In genomic region chr14:105686462-105687170, GRCh38 we compare ENCODE assay signal across 8 cellular contexts.
DNase-seq lines count a peak whose midpoint lies in the region; ATAC-seq, FAIRE-seq and TF ChIP-seq lines count a peak whose summit lies in the region.
"Not testable (repeated sequence)": the region's sequence is repeated elsewhere in the genome, so short reads cannot be mapped to it uniquely, and the experiment has no call there.

No MANE protein-coding gene starts in this region.

- H3K9ac ChIP-seq in GM12878 (ENCODE audit: control insufficient read depth, insufficient read depth, low read length) = not testable (repeated sequence)

- POLR2A ChIA-PET in A549 (lab: Yijun Ruan, JAX); Panc1 (lab: Charles Lee); GM12878 (lab: Charles Lee): not testable (repeated sequence)

- not testable (repeated sequence) for H3K36me3 ChIP-seq in Panc1 (ENCODE audit: control insufficient read depth, insufficient read depth, low read length); GM12878 (ENCODE audit: control insufficient read depth in 2 of 2, insufficient read depth in 2 of 2, low read length in 1 of 2); mucosa of descending colon (ENCODE audit: low read depth)

- peaks cover 34% of the 10 kb centered on the region for H3K79me2 ChIP-seq in GM12878 (ENCODE audit: control insufficient read depth, insufficient read depth, low read length)

- in situ Hi-C loops in GM18951 (cut with MboI; ENCODE audit: low sequenced_read_pairs, unreplicated experiment); Panc1 (cut with HindIII; ENCODE audit: low pct_unique_long_range_greater_than_20kb, low sequenced_read_pairs); GM12878 (cut with MboI): not testable (repeated sequence)

- not testable (repeated sequence) for DNase-seq in A549 (ENCODE audit: low read depth in 1 of 2, low spot score in 1 of 2); Panc1 (ENCODE audit: low read depth, low spot score); GM12878 (ENCODE audit: low read depth, low spot score); mucosa of descending colon

- H3K4me2 ChIP-seq in A549; GM12878 (ENCODE audit: control insufficient read depth, insufficient read depth): not testable (repeated sequence)

- not testable (repeated sequence) for H3K4me3 ChIP-seq in A549; Panc1 (ENCODE audit: low read depth in 2 of 2, low read length in 2 of 2); GM12878; mucosa of descending colon

- intact Hi-C loops in Panc1 (cut with micrococcal nuclease; ENCODE audit: unreplicated experiment) (loop anchor here (5.0 kb wide), 1 partner anchor 119 kb away; no protein-coding TSS in a partner anchor), GM12878 (cut with micrococcal nuclease; ENCODE audit: unreplicated experiment) (loop anchor here (5.0 kb wide), 1 partner anchor 119 kb away; no protein-coding TSS in a partner anchor), mucosa of descending colon (cut with DNase I, micrococcal nuclease) (loop anchor here in 1 of 2 donors (10.0 kb wide), 1 partner anchor 258 kb away; no protein-coding TSS in a partner anchor)

- TF ChIP-seq EP300 in A549 (IDR thresholded peaks at IDR 0.05); GM12878 (IDR thresholded peaks at IDR 0.05; ENCODE audit: borderline replicate concordance in 1 of 2, control insufficient read depth in 1 of 2, low read depth in 2 of 2, low read length in 2 of 2): not testable (repeated sequence)

- not testable (repeated sequence) for TF ChIP-seq RAD21 in A549 (conservative IDR thresholded peaks at IDR 0.05 in 1 of 2, IDR thresholded peaks at IDR 0.05 in 1 of 2); GM12878 (IDR thresholded peaks at IDR 0.05; ENCODE audit: insufficient read depth, low read depth, low read length)

- not testable (repeated sequence) for H3K4me1 ChIP-seq in A549; Panc1 (ENCODE audit: control insufficient read depth, insufficient read depth, low read length); mucosa of descending colon (ENCODE audit: low read depth)
- H3K4me1 ChIP-seq in GM12878 (ENCODE audit: control insufficient read depth, insufficient read depth, low read length) = peaks cover 68% of the 10 kb centered on the region

- BruUV-seq in Panc1 (replicated peaks; lab: Mats Ljungman, UMichigan) = not testable (repeated sequence)
- TSS peak; percentile 68 for BruUV-seq in GM12878 (replicated peaks; lab: Mats Ljungman, UMichigan)

- CTCF ChIA-PET in A549 (lab: Yijun Ruan, JAX); Panc1 (lab: Charles Lee): not testable (repeated sequence)
- CTCF ChIA-PET in GM12878 (lab: Yijun Ruan, JAX) = interaction anchor here (0.7 kb wide), 1 partner anchor 593 kb away, joined by 3 read pairs; no protein-coding TSS in a partner anchor

- ATAC-seq in A549 = peak; percentile 48 to 54
- peak; percentile 10 for ATAC-seq in GM21737 (IDR thresholded peaks at IDR 0.05; ENCODE audit: unreplicated experiment)
- peak; percentile 20 for ATAC-seq in HG02870 (IDR thresholded peaks at IDR 0.05; ENCODE audit: unreplicated experiment)
- ATAC-seq in HG03280 (IDR thresholded peaks at IDR 0.05; ENCODE audit: unreplicated experiment) = peak; percentile 16
- ATAC-seq in Panc1 = 0 out of 2 replicates have a peak, but pooled peaks have one; percentile 55
- ATAC-seq in GM12878 = peak; percentile 60
- ATAC-seq in mucosa of descending colon = peak; percentile 37

- not testable (repeated sequence) for FAIRE-seq in A549 (lab: Jason Lieb, UNC); GM12878 (lab: Jason Lieb, UNC)

- not testable (repeated sequence) for H3K27me3 ChIP-seq in Panc1 (ENCODE audit: control insufficient read depth, insufficient read depth, low read length); GM12878 (replicated peaks in 1 of 2; ENCODE audit: control insufficient read depth in 2 of 2, insufficient read depth in 2 of 2, low read length in 1 of 2)

- not testable (repeated sequence) for TF ChIP-seq POLR2A in A549 (IDR thresholded peaks at IDR 0.05; ENCODE audit: low read length); GM12878 (IDR thresholded peaks at IDR 0.05; ENCODE audit: low read depth, low read length)
- TF ChIP-seq POLR2A in GM18951 (IDR thresholded peaks at IDR 0.05; ENCODE audit: extremely low read depth, insufficient read depth, insufficient read length) = peak; percentile 8

- TF ChIP-seq CTCF in A549 (IDR thresholded peaks at IDR 0.05); Panc1 (IDR thresholded peaks at IDR 0.05); GM12878 (IDR thresholded peaks at IDR 0.05 in 2 of 3, conservative IDR thresholded peaks at IDR 0.05 in 1 of 3; ENCODE audit: control insufficient read depth in 2 of 3, extremely low read depth in 1 of 3, insufficient read depth in 1 of 3, low read depth in 3 of 3, low read length in 3 of 3); mucosa of descending colon (IDR thresholded peaks at IDR 0.05): not testable (repeated sequence)

- 65% methylated on average over 9 of the region's 34 CpGs for WGBS in A549 (ENCODE audit: missing lambda C conversion rate)
- 49% methylated on average over 25 of the region's 34 CpGs for WGBS in GM12878 (ENCODE audit: insufficient coverage, insufficient replicate concordance, low lambda C conversion rate, missing lambda C conversion rate)

- H2AFZ ChIP-seq in GM12878 (ENCODE audit: control insufficient read depth, low read depth, low read length) = not testable (repeated sequence)

- SMC1A ChIA-PET in GM12878 (lab: Charles Lee; ENCODE audit: uncharacterized antibody, unreplicated experiment) = not testable (repeated sequence)

- not testable (repeated sequence) for H3K9me3 ChIP-seq in A549; Panc1 (ENCODE audit: control insufficient read depth, insufficient read depth, low read depth, low read length); GM12878 (replicated peaks; ENCODE audit: control insufficient read depth, insufficient read depth, low read length); mucosa of descending colon

- not testable (repeated sequence) for H3K27ac ChIP-seq in A549; Panc1 (ENCODE audit: low read length)
- H3K27ac ChIP-seq in GM12878 (ENCODE audit: control insufficient read depth, insufficient read depth) = peak overlapping the region; percentile 77

- RAD21 ChIA-PET in GM12878 (lab: Charles Lee; ENCODE audit: unreplicated experiment) = not testable (repeated sequence)

- H4K20me1 ChIP-seq in GM12878 (ENCODE audit: control insufficient read depth, insufficient read depth) = not testable (repeated sequence)

TF ChIP-seq in GM12878, 131 proteins besides CTCF, POLR2A, EP300 and RAD21:
- 0 out of 2 replicates have a peak, but pooled peaks have one; percentile 16 for TF ChIP-seq SMAD5 (IDR thresholded peaks at IDR 0.05; ENCODE audit: low read depth)

Comparison
In these comparisons a context has a peak if more than half of its experiments do, and no peak if none do; other contexts are left out.
1. ATAC-seq: peak in every context shown above with its lines; median percentile 60 in GM12878; 55 in Panc1; 51 in A549; 37 in mucosa of descending colon; 20 in HG02870; 16 in HG03280; 10 in GM21737.